In genomic region chr19:4866595-4867424, GRCh38 we compare ENCODE assay signal across 8 cellular contexts. TPM values are rescaled to one million over a fixed set of nuclear protein-coding genes. Genes with fewer than 3 reads are reported as not detected.
DNase-seq lines count a peak whose midpoint lies in the region; ATAC-seq and TF ChIP-seq lines count a peak whose summit lies in the region.

No MANE protein-coding gene starts in this region.

- peak overlapping the region; percentile 6 for H3K14ac ChIP-seq in trophoblast cell (ENCODE audit: low read length)

- CTCF ChIA-PET in PC-3 (lab: Charles Lee): interaction anchor here (0.6 to 1.3 kb wide), 5 partner anchors 44 to 879 kb away, joined by 3 to 12 read pairs (median 6); no protein-coding TSS in a partner anchor
- CTCF ChIA-PET in activated naive CD4-positive, alpha-beta T cell treated with anti-CD3 and anti-CD28 coated beads for 36 hours (lab: Charles Lee): interaction anchor here (0.6 to 2.8 kb wide), 7 partner anchors 13 to 76 kb away, joined by 3 to 13 read pairs (median 3); no protein-coding TSS in a partner anchor

- H2BK120ac ChIP-seq in trophoblast cell (ENCODE audit: insufficient read depth, low read length, poor library complexity): peak overlapping the region; percentile 77

- DNase-seq in GM03348 (ENCODE audit: low spot score): peak; percentile 76
- DNase-seq in PC-3: peak; percentile 42
- peak; percentile 41 for DNase-seq in activated naive CD4-positive, alpha-beta T cell treated with anti-CD3 and anti-CD28 coated beads for 36 hours
- peak; percentile 40 for DNase-seq in glutamatergic neuron
- peak in 1 of 2 donors; percentile 48 for DNase-seq in trophoblast cell
- no peak for DNase-seq in NCI-H774 (lab: John Stamatoyannopoulos, UW)
- DNase-seq in HK-2 (ENCODE audit: unreplicated experiment): no peak

- TF ChIP-seq CTCF in PC-3 (conservative IDR thresholded peaks at IDR 0.05; ENCODE audit: low read depth, low read length): no peak
- no peak for TF ChIP-seq CTCF in glutamatergic neuron (IDR thresholded peaks at IDR 0.05; ENCODE audit: partially characterized antibody, unreplicated experiment)

- H2AK5ac ChIP-seq in trophoblast cell (ENCODE audit: low read length): peak overlapping the region; percentile 52

- peak overlapping the region; percentile 80 for H4K91ac ChIP-seq in trophoblast cell (ENCODE audit: low read depth, low read length)

- peaks cover 5% of the 10 kb centered on the region for H3F3A ChIP-seq in PC-3 (ENCODE audit: low read length, unreplicated experiment)

- H3K27me3 ChIP-seq in PC-3 (ENCODE audit: low read length): no peaks in the 10 kb centered on the region
- no peaks in the 10 kb centered on the region for H3K27me3 ChIP-seq in trophoblast cell (ENCODE audit: insufficient read depth, low read length)

- H3K4me2 ChIP-seq in PC-3 (ENCODE audit: low read length) (peak overlapping the region; percentile 85), trophoblast cell (ENCODE audit: low read length) (peak overlapping the region; percentile 88)

- H4K20me1 ChIP-seq in PC-3 (ENCODE audit: low read length): no peaks in the 10 kb centered on the region

- H3K4ac ChIP-seq in trophoblast cell (ENCODE audit: low read depth, low read length): peak overlapping the region; percentile 90

- peak overlapping the region; percentile 80 for H3K4me3 ChIP-seq in PC-3 (ENCODE audit: low read length)
- peak overlapping the region; percentile 80 for H3K4me3 ChIP-seq in trophoblast cell (ENCODE audit: low read depth, low read length)

- H3K23ac ChIP-seq in trophoblast cell (ENCODE audit: low read length): no peak overlapping the region

- peaks cover 18% of the 10 kb centered on the region for H3K4me1 Mint-ChIP-seq in activated naive CD4-positive, alpha-beta T cell treated with anti-CD3 and anti-CD28 coated beads for 36 hours (ENCODE audit: low read depth)
- H3K4me1 Mint-ChIP-seq in glutamatergic neuron (ENCODE audit: low read depth, unreplicated experiment): no peaks in the 10 kb centered on the region

- no peaks in the 10 kb centered on the region for H3K9me2 ChIP-seq in PC-3 (replicated peaks; ENCODE audit: low read length)

- H3K18ac ChIP-seq in trophoblast cell (ENCODE audit: low read length): peak overlapping the region; percentile 92

- peak overlapping the region; percentile 74 for H3K4me3 Mint-ChIP-seq in activated naive CD4-positive, alpha-beta T cell treated with anti-CD3 and anti-CD28 coated beads for 36 hours
- peak overlapping the region; percentile 61 for H3K4me3 Mint-ChIP-seq in glutamatergic neuron (ENCODE audit: unreplicated experiment)

- TSS peak; percentile 69 for BruUV-seq in PC-3 (replicated peaks; lab: Mats Ljungman, UMichigan)

- peak overlapping the region; percentile 59 for H4K12ac ChIP-seq in trophoblast cell (ENCODE audit: low read depth, low read length)

- peak overlapping the region; percentile 69 for H2BK5ac ChIP-seq in trophoblast cell (ENCODE audit: low read depth, low read length, poor library complexity)

- no peaks in the 10 kb centered on the region for H3K36me3 Mint-ChIP-seq in activated naive CD4-positive, alpha-beta T cell treated with anti-CD3 and anti-CD28 coated beads for 36 hours (ENCODE audit: low read depth)
- no peaks in the 10 kb centered on the region for H3K36me3 Mint-ChIP-seq in glutamatergic neuron (ENCODE audit: unreplicated experiment)

- peaks cover 16% of the 10 kb centered on the region for H3K79me1 ChIP-seq in trophoblast cell (ENCODE audit: low read length)

- H3K27ac ChIP-seq in PC-3 (ENCODE audit: low read length): peak overlapping the region; percentile 22
- no peak overlapping the region for H3K27ac ChIP-seq in trophoblast cell (ENCODE audit: low read depth, low read length)

- intact Hi-C loops in PC-3 (cut with micrococcal nuclease): loop anchor here (1.0 kb wide), 1 partner anchor 55 kb away; no protein-coding TSS in a partner anchor
- intact Hi-C loops in activated naive CD4-positive, alpha-beta T cell treated with anti-CD3 and anti-CD28 coated beads for 36 hours (cut with micrococcal nuclease): loop anchor here (1.0 to 5.0 kb wide), 3 partner anchors 44 to 145 kb away; partner anchors contain the start of gene DPP9

- ATAC-seq in PC-3 (no peak), GM19455 (IDR thresholded peaks at IDR 0.05; ENCODE audit: unreplicated experiment) (no peak)

- H4K8ac ChIP-seq in trophoblast cell (ENCODE audit: low read depth, low read length): peak overlapping the region; percentile 71

- H3K36me3 ChIP-seq in PC-3 (ENCODE audit: low read depth, low read length) (no peaks in the 10 kb centered on the region), trophoblast cell (ENCODE audit: control insufficient read depth in 1 of 2, insufficient read depth in 2 of 2, low read length in 2 of 2) (peaks cover 5 to 7% of the 10 kb centered on the region in 2 experiments)

- H3K9me3 Mint-ChIP-seq in activated naive CD4-positive, alpha-beta T cell treated with anti-CD3 and anti-CD28 coated beads for 36 hours: no peaks in the 10 kb centered on the region
- H3K9me3 Mint-ChIP-seq in glutamatergic neuron (ENCODE audit: unreplicated experiment): peaks cover 2% of the 10 kb centered on the region

- H3K9me3 ChIP-seq in PC-3 (ENCODE audit: low read length) (no peaks in the 10 kb centered on the region), trophoblast cell (ENCODE audit: insufficient read depth, low read depth, low read length) (no peaks in the 10 kb centered on the region)

- H3K4me1 ChIP-seq in PC-3 (ENCODE audit: insufficient read depth, low read length) (peaks cover 22% of the 10 kb centered on the region), trophoblast cell (ENCODE audit: control insufficient read depth in 1 of 2, insufficient read depth in 2 of 2, low read length in 2 of 2) (peaks cover 13 to 16% of the 10 kb centered on the region in 2 experiments)

- H3K9ac ChIP-seq in PC-3 (ENCODE audit: low read length): peak overlapping the region; percentile 80
- H3K9ac ChIP-seq in trophoblast cell (ENCODE audit: low read length): peak overlapping the region; percentile 65

- H3K27me3 Mint-ChIP-seq in activated naive CD4-positive, alpha-beta T cell treated with anti-CD3 and anti-CD28 coated beads for 36 hours (ENCODE audit: low read depth): no peaks in the 10 kb centered on the region
- no peaks in the 10 kb centered on the region for H3K27me3 Mint-ChIP-seq in glutamatergic neuron (ENCODE audit: unreplicated experiment)

- H3K79me2 ChIP-seq in PC-3 (ENCODE audit: low read length) (peaks cover 37% of the 10 kb centered on the region), trophoblast cell (ENCODE audit: control insufficient read depth, insufficient read depth, low read length, poor library complexity) (peaks cover 11% of the 10 kb centered on the region)

- H2AFZ ChIP-seq in PC-3 (ENCODE audit: low read length) (peak overlapping the region; percentile 95), trophoblast cell (ENCODE audit: insufficient read depth, low read length, poor library complexity) (peak overlapping the region; percentile 2)

- H2BK12ac ChIP-seq in trophoblast cell (ENCODE audit: low read length): no peak overlapping the region

- POLR2A ChIA-PET in PC-3 (lab: Charles Lee; ENCODE audit: unreplicated experiment): interaction anchor here (0.6 to 0.9 kb wide), 2 partner anchors 45 to 103 kb away, joined by 3 to 4 read pairs; no protein-coding TSS in a partner anchor

- H3K27ac Mint-ChIP-seq in activated naive CD4-positive, alpha-beta T cell treated with anti-CD3 and anti-CD28 coated beads for 36 hours: peak overlapping the region; percentile 36
- no peak overlapping the region for H3K27ac Mint-ChIP-seq in glutamatergic neuron (ENCODE audit: unreplicated experiment)

- no CpG with 5 or more reads among the region's 22 CpGs for WGBS in trophoblast cell (ENCODE audit: extremely low coverage, insufficient coverage, insufficient read length)

RNA-seq across cellular contexts. Expression of gene PLIN3, which starts 0.7 kb away (rescaled TPM):
- total RNA-seq in PC-3 (2014; rRNA removed) (136 and 159 TPM in 2 replicates), glutamatergic neuron (ENCODE audit: unreplicated experiment) (6.8 TPM)
- total RNA-seq in activated naive CD4-positive, alpha-beta T cell treated with anti-CD3 and anti-CD28 coated beads for 36 hours: 10 to 100 TPM; 16.1 to 17.1 TPM
- 45.5 and 47.5 TPM in 2 replicates for polyA plus RNA-seq in trophoblast cell (2013)

RNA-seq across cellular contexts. Expression of gene TICAM1, which starts 35.3 kb away (rescaled TPM):
- 6.5 and 17.0 TPM in 2 replicates for total RNA-seq in PC-3 (2014; rRNA removed)
- total RNA-seq in activated naive CD4-positive, alpha-beta T cell treated with anti-CD3 and anti-CD28 coated beads for 36 hours: 10 to 100 TPM; 15.2 to 16.5 TPM
- total RNA-seq in glutamatergic neuron (ENCODE audit: unreplicated experiment): not detected
- polyA plus RNA-seq in trophoblast cell (2013): 7.5 and 7.6 TPM in 2 replicates

RNA-seq across cellular contexts. Expression of gene ARRDC5, which starts 35.9 kb away (rescaled TPM):
- not detected in 2 replicates for total RNA-seq in PC-3 (2014; rRNA removed)
- not detected for total RNA-seq in activated naive CD4-positive, alpha-beta T cell treated with anti-CD3 and anti-CD28 coated beads for 36 hours
- not detected for total RNA-seq in glutamatergic neuron (ENCODE audit: unreplicated experiment)
- not detected in 2 replicates for polyA plus RNA-seq in trophoblast cell (2013)

RNA-seq across cellular contexts. Expression of gene UHRF1, which starts 42.5 kb away (rescaled TPM):
- total RNA-seq in PC-3 (2014; rRNA removed) (163 and 207 TPM in 2 replicates), glutamatergic neuron (ENCODE audit: unreplicated experiment) (10.4 TPM)
- 100 to 1,000 TPM; 129 TPM for total RNA-seq in activated naive CD4-positive, alpha-beta T cell treated with anti-CD3 and anti-CD28 coated beads for 36 hours
- 15.1 and 16.0 TPM in 2 replicates for polyA plus RNA-seq in trophoblast cell (2013)

Comparison
In these comparisons a context has a peak if more than half of its experiments do, and no peak if none do; other contexts are left out.
1. DNase-seq: peak in GM03348 (single experiment), PC-3 (single experiment), activated naive CD4-positive, alpha-beta T cell treated with anti-CD3 and anti-CD28 coated beads for 36 hours (single experiment) and glutamatergic neuron (single experiment); none in NCI-H774 (single experiment) and HK-2 (single experiment).